1 cellular context compared by ENCODE assay signal in genomic region chr10:78302989-78303854, GRCh38.
A peak's percentile ranks its signal among the peaks of the same experiment; 100 is the strongest.
TF ChIP-seq lines count a peak whose summit lies in the region.

No MANE protein-coding gene starts in this region.

TF ChIP-seq in HepG2, 621 proteins besides CTCF, POLR2A, EP300 and RAD21 (continued from another document and continues in another):
- TF ChIP-seq ZNF670 (CRISPR knock-in tag; IDR thresholded peaks at IDR 0.05; ENCODE audit: borderline replicate concordance) (no peak), TBX3 (IDR thresholded peaks at IDR 0.05; ENCODE audit: borderline replicate concordance) (peak; percentile 6; the same call in 1 of the 2 replicates), NAIF1 (CRISPR knock-in tag; IDR thresholded peaks at IDR 0.05; ENCODE audit: borderline replicate concordance) (peak; percentile 63; the same call in 1 of the 2 replicates), ARNT2 (CRISPR knock-in tag; IDR thresholded peaks at IDR 0.05; ENCODE audit: low read depth) (peak; percentile 54; the same call in 1 of the 2 replicates), HNRNPL (IDR thresholded peaks at IDR 0.05; ENCODE audit: low read depth, low read length) (0 out of 2 replicates have a peak, but pooled peaks have one; percentile 66), POLR2AphosphoS5 (IDR thresholded peaks at IDR 0.05; ENCODE audit: low read depth, low read length) (0 out of 2 replicates have a peak, but pooled peaks have one; percentile 34), SP4 (CRISPR knock-in tag; IDR thresholded peaks at IDR 0.05) (peak; percentile 80), KDM1A (CRISPR knock-in tag; IDR thresholded peaks at IDR 0.05) (no peak), MLLT10 (CRISPR knock-in tag; IDR thresholded peaks at IDR 0.05) (no peak), SNAPC2 (CRISPR knock-in tag; IDR thresholded peaks at IDR 0.05) (0 out of 2 replicates have a peak, but pooled peaks have one; percentile 60), MIXL1 (CRISPR knock-in tag; IDR thresholded peaks at IDR 0.05) (peak; percentile 37; the same call in 1 of the 2 replicates), HHEX (CRISPR knock-in tag; IDR thresholded peaks at IDR 0.05) (no peak), ZBTB37 (CRISPR knock-in tag; IDR thresholded peaks at IDR 0.05) (no peak), CEBPB (IDR thresholded peaks at IDR 0.05; ENCODE audit: borderline replicate concordance, low read depth, low read length) (no peak), ISX (CRISPR knock-in tag; conservative IDR thresholded peaks at IDR 0.05) (no peak), TARDBP (CRISPR knock-in tag; IDR thresholded peaks at IDR 0.05) (peak; percentile 92), ZNF720 (CRISPR knock-in tag; IDR thresholded peaks at IDR 0.05) (no peak), CCDC6 (CRISPR knock-in tag; IDR thresholded peaks at IDR 0.05) (no peak), SALL2 (CRISPR knock-in tag; IDR thresholded peaks at IDR 0.05) (peak; percentile 85; the same call in 1 of the 2 replicates), RXRB (CRISPR knock-in tag; IDR thresholded peaks at IDR 0.05; ENCODE audit: borderline replicate concordance) (peak; percentile 59; the same call in 1 of the 2 replicates), PITX1 (CRISPR knock-in tag; IDR thresholded peaks at IDR 0.05) (no peak), BCL6 (CRISPR knock-in tag; IDR thresholded peaks at IDR 0.05) (no peak), ZNF615 (CRISPR knock-in tag; IDR thresholded peaks at IDR 0.05; ENCODE audit: borderline replicate concordance) (no peak), KDM5B (CRISPR knock-in tag; IDR thresholded peaks at IDR 0.05; ENCODE audit: borderline replicate concordance) (peak; percentile 68; the same call in 1 of the 2 replicates), CBX5 (CRISPR knock-in tag; IDR thresholded peaks at IDR 0.05; ENCODE audit: borderline replicate concordance) (no peak), NR2F6 (IDR thresholded peaks at IDR 0.05) (no peak), NR2F6 (CRISPR knock-in tag; IDR thresholded peaks at IDR 0.05) (peak; percentile 61; the same call in 1 of the 2 replicates), ZNF639 (CRISPR knock-in tag; conservative IDR thresholded peaks at IDR 0.05) (peak; percentile 61; the same call in 1 of the 2 replicates), FOXP1 (IDR thresholded peaks at IDR 0.05) (no peak), FOXP1 (CRISPR knock-in tag; IDR thresholded peaks at IDR 0.05) (no peak), FLYWCH1 (CRISPR knock-in tag; IDR thresholded peaks at IDR 0.05) (no peak), ZBTB39 (CRISPR knock-in tag; IDR thresholded peaks at IDR 0.05) (0 out of 2 replicates have a peak, but pooled peaks have one; percentile 59), HIC2 (CRISPR knock-in tag; IDR thresholded peaks at IDR 0.05; ENCODE audit: low read depth) (peak; percentile 71), BRD4 (CRISPR knock-in tag; IDR thresholded peaks at IDR 0.05) (peak; percentile 38; the same call in 1 of the 2 replicates), E2F2 (CRISPR knock-in tag; IDR thresholded peaks at IDR 0.05; ENCODE audit: borderline replicate concordance) (0 out of 2 replicates have a peak, but pooled peaks have one; percentile 43), MYPOP (CRISPR knock-in tag; IDR thresholded peaks at IDR 0.05) (peak; percentile 99), DMTF1 (CRISPR knock-in tag; IDR thresholded peaks at IDR 0.05) (no peak), ZNF781 (CRISPR knock-in tag; IDR thresholded peaks at IDR 0.05; ENCODE audit: borderline replicate concordance, not compliant biosample characterization) (no peak), FOXA3 (CRISPR knock-in tag; IDR thresholded peaks at IDR 0.05) (0 out of 2 replicates have a peak, but pooled peaks have one; percentile 47), JDP2 (CRISPR knock-in tag; IDR thresholded peaks at IDR 0.05; ENCODE audit: borderline replicate concordance) (no peak), FOXM1 (CRISPR knock-in tag; IDR thresholded peaks at IDR 0.05) (0 out of 2 replicates have a peak, but pooled peaks have one; percentile 52), ZNF766 (CRISPR knock-in tag; IDR thresholded peaks at IDR 0.05; ENCODE audit: borderline replicate concordance) (peak; percentile 76; the same call in 1 of the 2 replicates), LCORL (IDR thresholded peaks at IDR 0.05) (no peak), LCORL (CRISPR knock-in tag; IDR thresholded peaks at IDR 0.05) (peak; percentile 86), ZBTB26 (CRISPR knock-in tag; IDR thresholded peaks at IDR 0.05; ENCODE audit: borderline replicate concordance) (no peak), CHD2 (IDR thresholded peaks at IDR 0.05; ENCODE audit: low read depth, low read length) (no peak), ZBTB33 (CRISPR knock-in tag; IDR thresholded peaks at IDR 0.05) (0 out of 2 replicates have a peak, but pooled peaks have one; percentile 13), IKZF5 (CRISPR knock-in tag; IDR thresholded peaks at IDR 0.05) (peak; percentile 56; the same call in 1 of the 2 replicates), THAP7 (CRISPR knock-in tag; IDR thresholded peaks at IDR 0.05) (peak; percentile 73; the same call in 1 of the 2 replicates), CHCHD3 (CRISPR knock-in tag; IDR thresholded peaks at IDR 0.05) (no peak; the same call in 1 of the 2 replicates), MED1 (CRISPR knock-in tag; IDR thresholded peaks at IDR 0.05) (peak; percentile 70), ZNF761 (CRISPR knock-in tag; conservative IDR thresholded peaks at IDR 0.05) (0 out of 2 replicates have a peak, but pooled peaks have one; percentile 44)
